In genomic region chr10:68601490-68602265, GRCh38 we compare ENCODE assay signal across 10 cellular contexts. TPM values are rescaled to one million over a fixed set of nuclear protein-coding genes. Genes with fewer than 3 reads are reported as not detected.
DNase-seq lines count a peak whose midpoint lies in the region; ATAC-seq, FAIRE-seq and TF ChIP-seq lines count a peak whose summit lies in the region.
"Had no signal": no experiment of that assay in that cellular context is flagged by ENCODE, and none has a peak within 500 bp of the region (broad histone marks: within the 10 kb centered on the region; RNA-seq: fewer than 3 reads in every experiment).

No MANE protein-coding gene starts in this region.

- H3K4me2 ChIP-seq in A549 = peak overlapping the region; percentile 89

- POLR2A ChIA-PET in A549 (lab: Yijun Ruan, JAX) = interaction anchor here (1.1 kb wide), 1 partner anchor 10 kb away, joined by 9 read pairs; no protein-coding TSS in a partner anchor

- H3K4me1 Mint-ChIP-seq in Calu3 (ENCODE audit: low read depth, unreplicated experiment) = peaks cover 24% of the 10 kb centered on the region
- peaks cover 28% of the 10 kb centered on the region for H3K4me1 Mint-ChIP-seq in T-helper 1 cell treated with Interleukin-12 subunit alpha and Interleukin-12 subunit beta and Interleukin-4 antibody, amounts not matched to agents 30 μg/mL and 1 μg/mL, for 36 hours (ENCODE audit: low read depth)

- TF ChIP-seq RAD21 in A549 (conservative IDR thresholded peaks at IDR 0.05 in 1 of 2, IDR thresholded peaks at IDR 0.05 in 1 of 2) = no peak

- no peaks in the 10 kb centered on the region for H3K27me3 Mint-ChIP-seq in Calu3 (ENCODE audit: unreplicated experiment)
- no peaks in the 10 kb centered on the region for H3K27me3 Mint-ChIP-seq in T-helper 1 cell treated with Interleukin-12 subunit alpha and Interleukin-12 subunit beta and Interleukin-4 antibody, amounts not matched to agents 30 μg/mL and 1 μg/mL, for 36 hours (ENCODE audit: low read depth)

- H3K9me3 Mint-ChIP-seq in Calu3 (ENCODE audit: low read depth, unreplicated experiment) = no peaks in the 10 kb centered on the region
- H3K9me3 Mint-ChIP-seq in T-helper 1 cell treated with Interleukin-12 subunit alpha and Interleukin-12 subunit beta and Interleukin-4 antibody, amounts not matched to agents 30 μg/mL and 1 μg/mL, for 36 hours = no peaks in the 10 kb centered on the region

- TSS peak; percentile 30 for BruUV-seq in Calu3 (replicated peaks; lab: Mats Ljungman, UMichigan)

- DNase-seq in A549 (ENCODE audit: low read depth in 1 of 2, low spot score in 1 of 2) (no peak), Calu3 (no peak), DMS153 treated with DMSO at 0.1 percent for 48 hours (lab: John Stamatoyannopoulos, UW; ENCODE audit: unreplicated experiment) (no peak), erythroblast (lab: John Stamatoyannopoulos, UW) (no peak)
- DNase-seq: effector CD8-positive, alpha-beta T cell; stimulated activated CD8-positive, alpha-beta memory T cell treated with anti-CD3 and anti-CD28 coated beads, Interleukin-4, amount 100 ng/mL, for 48 hours had no signal

- H3K4me3 ChIP-seq in A549 (no peak overlapping the region; the same call in 2 of the 3 replicates), iPS-18a (ENCODE audit: low read length) (peak overlapping the region; percentile 57)

- peak overlapping the region; percentile 86 for H3K4me3 Mint-ChIP-seq in Calu3 (ENCODE audit: low read depth, unreplicated experiment)
- peak overlapping the region; percentile 66 for H3K4me3 Mint-ChIP-seq in T-helper 1 cell treated with Interleukin-12 subunit alpha and Interleukin-12 subunit beta and Interleukin-4 antibody, amounts not matched to agents 30 μg/mL and 1 μg/mL, for 36 hours

- WGBS in A549 (ENCODE audit: missing lambda C conversion rate) = 67% methylated on average over 2 of the region's 2 CpGs

- no peak overlapping the region for H3K27ac ChIP-seq in A549
- no peak overlapping the region for H3K27ac ChIP-seq in iPS-18a (ENCODE audit: low read length)

- TF ChIP-seq CTCF in A549 (IDR thresholded peaks at IDR 0.05) = no peak
- no peak for TF ChIP-seq CTCF in Calu3 (IDR thresholded peaks at IDR 0.05; ENCODE audit: unreplicated experiment)

- H3K4me1 ChIP-seq in A549 (peaks cover 28% of the 10 kb centered on the region), iPS-18a (ENCODE audit: control insufficient read depth, low read depth, low read length) (peaks cover 37% of the 10 kb centered on the region)

- H3K9ac ChIP-seq in iPS-18a (ENCODE audit: low read length) = no peak overlapping the region

- ATAC-seq in A549 (no peak), GM21737 (IDR thresholded peaks at IDR 0.05; ENCODE audit: unreplicated experiment) (no peak), HG03175 (IDR thresholded peaks at IDR 0.05; ENCODE audit: unreplicated experiment) (no peak)

- CTCF ChIA-PET in A549 (lab: Yijun Ruan, JAX) = interaction anchor here (0.6 kb wide), 1 partner anchor 354 kb away, joined by 3 read pairs; the partner anchor contains the start of gene DDX21
- CTCF ChIA-PET in Calu3 (lab: Charles Lee) = interaction anchor here (1.3 kb wide), 1 partner anchor 13 kb away, joined by 5 read pairs; no protein-coding TSS in a partner anchor

- H3K27ac Mint-ChIP-seq in Calu3 (ENCODE audit: unreplicated experiment) = no peak overlapping the region
- no peak overlapping the region for H3K27ac Mint-ChIP-seq in T-helper 1 cell treated with Interleukin-12 subunit alpha and Interleukin-12 subunit beta and Interleukin-4 antibody, amounts not matched to agents 30 μg/mL and 1 μg/mL, for 36 hours

- H3K9me3 ChIP-seq in A549 (no peaks in the 10 kb centered on the region), iPS-18a (ENCODE audit: control insufficient read depth, low read depth, low read length) (no peaks in the 10 kb centered on the region)

- peaks cover 19% of the 10 kb centered on the region for H3K36me3 ChIP-seq in iPS-18a (ENCODE audit: control insufficient read depth, low read depth, low read length)

- no peak for TF ChIP-seq POLR2A in A549 (IDR thresholded peaks at IDR 0.05; ENCODE audit: low read length)
- no peak for TF ChIP-seq POLR2A in erythroblast (IDR thresholded peaks at IDR 0.05; ENCODE audit: low read length)

- H3K36me3 Mint-ChIP-seq in Calu3 (ENCODE audit: insufficient read depth, unreplicated experiment) = peaks cover 14% of the 10 kb centered on the region
- no peaks in the 10 kb centered on the region for H3K36me3 Mint-ChIP-seq in T-helper 1 cell treated with Interleukin-12 subunit alpha and Interleukin-12 subunit beta and Interleukin-4 antibody, amounts not matched to agents 30 μg/mL and 1 μg/mL, for 36 hours (ENCODE audit: low read depth)

- no peaks in the 10 kb centered on the region for H3K27me3 ChIP-seq in iPS-18a (ENCODE audit: control insufficient read depth, insufficient read depth, low read length)

- no peak for TF ChIP-seq EP300 in A549 (IDR thresholded peaks at IDR 0.05)

- no peak for FAIRE-seq in A549 (lab: Jason Lieb, UNC)

- intact Hi-C loops in Calu3 (cut with micrococcal nuclease; ENCODE audit: unreplicated experiment) = no loop called here

TF ChIP-seq in A549, 52 proteins besides CTCF, POLR2A, EP300 and RAD21:
- TF ChIP-seq ELK1 (IDR thresholded peaks at IDR 0.05; ENCODE audit: low read depth, low read length) (no peak), JUN (IDR thresholded peaks at IDR 0.05) (no peak), ZSCAN20 (CRISPR knock-in tag; IDR thresholded peaks at IDR 0.05) (no peak), HDAC2 (IDR thresholded peaks at IDR 0.05) (no peak), ZFP36 (IDR thresholded peaks at IDR 0.05; ENCODE audit: borderline replicate concordance, partially characterized antibody) (no peak)

RNA-seq across cellular contexts. Expression of gene TET1, which starts 41.5 kb away (rescaled TPM):
- 1.7 and 1.8 TPM in 2 replicates for polyA plus RNA-seq in A549 (2011; rRNA removed)
- polyA plus RNA-seq in A549 (2012; cell fraction: cytosol; rRNA removed) = 0.25 and 0.34 TPM in 2 replicates
- 0.30 and 0.43 TPM in 2 replicates for polyA plus RNA-seq in A549 (2012; cell fraction: nucleus; rRNA removed)
- 0.45 to 0.49 TPM (median 0.45 TPM) in 3 replicates for polyA plus RNA-seq in A549 (2017; fragmentation: RNase III; extraction: RNeasy Plus Mini Kit Qiagen cat#74134 plus additional on column Dnase treatment)
- polyA minus RNA-seq in A549 (2011; rRNA and poly(A)+ RNA removed) = 4.5 and 5.4 TPM in 2 replicates
- 1.2 TPM in 2 replicates for total RNA-seq in Calu3 (2022)
